ENCODE assay signal across 17 cellular contexts in the genomic region with DNA sequence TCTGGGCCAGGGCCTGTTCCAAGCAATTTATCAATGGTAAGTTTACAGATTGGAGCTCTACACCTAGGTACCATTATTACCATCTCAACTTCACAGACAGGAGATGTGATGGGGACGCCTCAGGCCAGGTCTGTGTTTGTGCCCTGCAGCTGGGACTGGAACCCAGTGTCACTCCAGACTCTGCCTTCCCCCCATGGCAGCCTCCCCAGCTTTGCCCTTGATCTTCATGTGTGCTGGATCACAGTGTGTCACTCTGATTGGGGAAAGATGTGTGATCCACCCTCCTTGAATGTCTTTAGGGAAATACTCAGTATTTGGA. TPM values are rescaled to one million over a fixed set of nuclear protein-coding genes. Genes with fewer than 3 reads are reported as not detected.
A peak's percentile ranks its signal among the peaks of the same experiment; 100 is the strongest.
DNase-seq lines count a peak whose midpoint lies in the region; ATAC-seq and TF ChIP-seq lines count a peak whose summit lies in the region.
"Had no signal": no experiment of that assay in that cellular context is flagged by ENCODE, and none has a peak within 500 bp of the region (broad histone marks: within the 10 kb centered on the region; RNA-seq: fewer than 3 reads in every experiment).

No MANE protein-coding gene starts in this region.

- H3K36me3 Mint-ChIP-seq in activated CD8-positive, alpha-beta T cell treated with anti-CD3 and anti-CD28 coated beads, Interleukin-2, amount 10 ng/mL, durations not matched to agents 7 days and 5 days (ENCODE audit: low read depth): peaks cover 2% of the 10 kb centered on the region
- H3K36me3 Mint-ChIP-seq in activated CD8-positive, alpha-beta T cell treated with anti-CD3 and anti-CD28 coated beads for 36 hours (ENCODE audit: low read depth): no peaks in the 10 kb centered on the region
- H3K36me3 Mint-ChIP-seq: T-cell had no signal

- peak overlapping the region; percentile 31; the same call in 1 of the 2 replicates for H3K4me2 ChIP-seq in OCI-LY7 (ENCODE audit: low read length)
- no peak overlapping the region for H3K4me2 ChIP-seq in mesenchymal stem cell (ENCODE audit: low read length, poor library complexity, severe bottlenecking)

- H3K4me1 Mint-ChIP-seq in activated CD8-positive, alpha-beta T cell treated with anti-CD3 and anti-CD28 coated beads, Interleukin-2, amount 10 ng/mL, durations not matched to agents 7 days and 5 days (ENCODE audit: low read depth): peaks cover 42% of the 10 kb centered on the region
- peaks cover 21% of the 10 kb centered on the region for H3K4me1 Mint-ChIP-seq in activated CD8-positive, alpha-beta T cell treated with anti-CD3 and anti-CD28 coated beads for 36 hours (ENCODE audit: low read depth)

- peak overlapping the region; percentile 61 for H2AK5ac ChIP-seq in mesenchymal stem cell (ENCODE audit: low read length, severe bottlenecking)

- no TSS peak for BruUV-seq in OCI-LY7 (replicated peaks; lab: Mats Ljungman, UMichigan)

- peaks cover 2% of the 10 kb centered on the region for H3K27me3 Mint-ChIP-seq in activated CD8-positive, alpha-beta T cell treated with anti-CD3 and anti-CD28 coated beads, Interleukin-2, amount 10 ng/mL, durations not matched to agents 7 days and 5 days (ENCODE audit: low read depth)
- H3K27me3 Mint-ChIP-seq in activated CD8-positive, alpha-beta T cell treated with anti-CD3 and anti-CD28 coated beads for 36 hours: peaks cover 1% of the 10 kb centered on the region

- no peak for TF ChIP-seq POLR2A in breast epithelium (IDR thresholded peaks at IDR 0.05)

- no peak overlapping the region for H3K27ac ChIP-seq in OCI-LY7 (ENCODE audit: low read depth, low read length, poor library complexity, severe bottlenecking)
- no peak overlapping the region for H3K27ac ChIP-seq in mesenchymal stem cell (ENCODE audit: low read length, poor library complexity, severe bottlenecking)
- peak overlapping the region; percentile 63 to 77 for H3K27ac ChIP-seq in thoracic aorta
- no peak overlapping the region for H3K27ac ChIP-seq in breast epithelium
- H3K27ac ChIP-seq: prostate gland, RWPE1 had no signal

- H3K27me3 ChIP-seq in mesenchymal stem cell (ENCODE audit: control insufficient read depth in 1 of 2, insufficient read depth in 1 of 2, low read length in 2 of 2) (no peaks in the 10 kb centered on the region), thoracic aorta (replicated peaks; ENCODE audit: insufficient read depth) (no peaks in the 10 kb centered on the region), breast epithelium (no peaks in the 10 kb centered on the region)
- H3K27me3 ChIP-seq: esophagus squamous epithelium, testis had no signal

- H3K4ac ChIP-seq in mesenchymal stem cell (ENCODE audit: low read depth in 1 of 2, low read length in 2 of 2): no peak overlapping the region

- H2AFZ ChIP-seq in OCI-LY7 (ENCODE audit: low read length) (peak overlapping the region; percentile 48; the same call in 1 of the 2 replicates), mesenchymal stem cell (ENCODE audit: low read depth, low read length) (no peak overlapping the region)

- H3K36me3 ChIP-seq in OCI-LY7 (ENCODE audit: insufficient read depth, low read length): no peaks in the 10 kb centered on the region
- H3K36me3 ChIP-seq in mesenchymal stem cell (ENCODE audit: control insufficient read depth in 1 of 2, insufficient read depth in 2 of 2, low read depth in 1 of 2, low read length in 2 of 2): peaks cover 15 to 34% of the 10 kb centered on the region in 2 experiments
- no peaks in the 10 kb centered on the region for H3K36me3 ChIP-seq in thoracic aorta
- H3K36me3 ChIP-seq in breast epithelium: no peaks in the 10 kb centered on the region
- H3K36me3 ChIP-seq: prostate gland had no signal

- no peak overlapping the region for H3K4me3 ChIP-seq in OCI-LY7 (ENCODE audit: low read depth, low read length, poor library complexity, severe bottlenecking)
- H3K4me3 ChIP-seq in mesenchymal stem cell (ENCODE audit: insufficient read depth in 1 of 2, low read depth in 1 of 2, low read length in 2 of 2): no peak overlapping the region
- H3K4me3 ChIP-seq in thoracic aorta: no peak overlapping the region
- no peak overlapping the region for H3K4me3 ChIP-seq in breast epithelium
- H3K4me3 ChIP-seq: prostate gland, testis had no signal

- peak overlapping the region in 1 of 2 experiments; percentile 56 for H3K14ac ChIP-seq in mesenchymal stem cell (ENCODE audit: low read length in 2 of 2)

- 100% methylated on average over 1 of the region's 1 CpG for WGBS in mesenchymal stem cell

- no peaks in the 10 kb centered on the region for H3K9me3 Mint-ChIP-seq in activated CD8-positive, alpha-beta T cell treated with anti-CD3 and anti-CD28 coated beads, Interleukin-2, amount 10 ng/mL, durations not matched to agents 7 days and 5 days (ENCODE audit: insufficient read depth)
- H3K9me3 Mint-ChIP-seq in activated CD8-positive, alpha-beta T cell treated with anti-CD3 and anti-CD28 coated beads for 36 hours: no peaks in the 10 kb centered on the region

- H3K4me1 ChIP-seq in OCI-LY7 (ENCODE audit: insufficient read depth, low read length, poor library complexity, severe bottlenecking) (peaks cover 15% of the 10 kb centered on the region), mesenchymal stem cell (ENCODE audit: control insufficient read depth, insufficient read depth, low read depth, low read length) (peaks cover 36% of the 10 kb centered on the region), thoracic aorta (ENCODE audit: control insufficient read depth in 1 of 2, low read depth in 2 of 2) (peaks cover 11 to 33% of the 10 kb centered on the region in 2 donors), breast epithelium (no peaks in the 10 kb centered on the region)
- H3K4me1 ChIP-seq: prostate gland had no signal

- no peaks in the 10 kb centered on the region for H3K79me2 ChIP-seq in OCI-LY7 (ENCODE audit: insufficient read depth, low read depth, low read length)

- no peak overlapping the region for H4K8ac ChIP-seq in mesenchymal stem cell (ENCODE audit: low read length)

- POLR2A ChIA-PET in activated CD8-positive, alpha-beta T cell treated with anti-CD3 and anti-CD28 coated beads, Interleukin-2, amount 10 ng/mL, durations not matched to agents 7 days and 5 days (lab: Charles Lee): interaction anchor here (0.7 to 1.5 kb wide), 2 partner anchors 13 to 38 kb away, joined by 3 to 4 read pairs; no protein-coding TSS in a partner anchor
- POLR2A ChIA-PET in activated CD8-positive, alpha-beta T cell treated with anti-CD3 and anti-CD28 coated beads for 36 hours (lab: Charles Lee): interaction anchor here (0.5 kb wide), 1 partner anchor 26 kb away, joined by 3 read pairs; no protein-coding TSS in a partner anchor
- POLR2A ChIA-PET in OCI-LY7 (lab: Charles Lee): interaction anchor here (0.6 to 1.6 kb wide), 5 partner anchors 12 to 34 kb away, joined by 3 to 8 read pairs (median 4); no protein-coding TSS in a partner anchor

- no peak overlapping the region for H2BK15ac ChIP-seq in mesenchymal stem cell (ENCODE audit: low read depth, poor library complexity, severe bottlenecking)

- no peak overlapping the region for H3K18ac ChIP-seq in mesenchymal stem cell (ENCODE audit: low read depth in 1 of 2, low read length in 2 of 2)

- ATAC-seq in activated CD8-positive, alpha-beta T cell treated with anti-CD3 and anti-CD28 coated beads, Interleukin-2, amount 10 ng/mL, durations not matched to agents 7 days and 5 days: no peak
- no peak for ATAC-seq in activated CD8-positive, alpha-beta T cell treated with anti-CD3 and anti-CD28 coated beads for 36 hours
- ATAC-seq in thoracic aorta (ENCODE audit: insufficient number of reproducible peaks, low FRiP score, low read depth): no peak
- ATAC-seq: T-cell had no signal

- intact Hi-C loops in activated CD8-positive, alpha-beta T cell treated with anti-CD3 and anti-CD28 coated beads for 36 hours (cut with micrococcal nuclease): no loop called here
- intact Hi-C loops in OCI-LY7 (cut with micrococcal nuclease; ENCODE audit: unreplicated experiment) (no loop called here), breast epithelium (cut with DNase I; ENCODE audit: low total_unique reads) (no loop called here)

- peak overlapping the region; percentile 63 for H4K91ac ChIP-seq in mesenchymal stem cell (ENCODE audit: low read length)

- TF ChIP-seq CTCF in activated CD8-positive, alpha-beta T cell treated with anti-CD3 and anti-CD28 coated beads for 36 hours (IDR thresholded peaks at IDR 0.05): no peak
- no peak for TF ChIP-seq CTCF in OCI-LY7 (conservative IDR thresholded peaks at IDR 0.05; ENCODE audit: low read length)
- no peak for TF ChIP-seq CTCF in thoracic aorta (IDR thresholded peaks at IDR 0.05)
- no peak for TF ChIP-seq CTCF in GM10266 (IDR thresholded peaks at IDR 0.05; ENCODE audit: control insufficient read depth, insufficient read depth, low read depth, missing control alignments)
- no peak for TF ChIP-seq CTCF in breast epithelium (IDR thresholded peaks at IDR 0.05)

- DNase-seq in activated CD8-positive, alpha-beta T cell treated with anti-CD3 and anti-CD28 coated beads, Interleukin-2, amount 10 ng/mL, durations not matched to agents 7 days and 5 days: no peak
- DNase-seq in activated CD8-positive, alpha-beta T cell treated with anti-CD3 and anti-CD28 coated beads for 36 hours: no peak
- DNase-seq in OCI-LY7 (ENCODE audit: low spot score) (no peak), mesenchymal stem cell (no peak), thoracic aorta (ENCODE audit: low spot score) (no peak), GM10266 (ENCODE audit: extremely low spot score) (no peak), breast epithelium (ENCODE audit: low spot score in 2 of 2) (no peak), mucosa of gallbladder (ENCODE audit: low spot score) (no peak)
- DNase-seq: 8988T; activated CD4-positive, CD25-positive, alpha-beta regulatory T cell; activated gamma-delta T cell; CD4-positive, alpha-beta T cell; esophagus squamous epithelium; T-cell had no signal

- H3K79me1 ChIP-seq in mesenchymal stem cell (replicated peaks; ENCODE audit: low read length, poor library complexity, severe bottlenecking): peaks cover 40% of the 10 kb centered on the region

- H4K20me1 ChIP-seq in OCI-LY7 (ENCODE audit: insufficient read depth, low read length): no peaks in the 10 kb centered on the region

- H2BK5ac ChIP-seq in mesenchymal stem cell (ENCODE audit: low read depth, low read length, poor library complexity, severe bottlenecking): no peak overlapping the region

- H3K23ac ChIP-seq in mesenchymal stem cell (ENCODE audit: low read length in 2 of 2): no peak overlapping the region

- H3K27ac Mint-ChIP-seq in activated CD8-positive, alpha-beta T cell treated with anti-CD3 and anti-CD28 coated beads, Interleukin-2, amount 10 ng/mL, durations not matched to agents 7 days and 5 days: peak overlapping the region; percentile 48
- no peak overlapping the region for H3K27ac Mint-ChIP-seq in activated CD8-positive, alpha-beta T cell treated with anti-CD3 and anti-CD28 coated beads for 36 hours
- H3K27ac Mint-ChIP-seq: CD4-positive, alpha-beta T cell; T-cell had no signal

- H3K9me3 ChIP-seq in OCI-LY7 (ENCODE audit: low read length): no peaks in the 10 kb centered on the region
- H3K9me3 ChIP-seq in mesenchymal stem cell (ENCODE audit: control insufficient read depth, low read length): peaks cover 3% of the 10 kb centered on the region
- peaks cover 2% of the 10 kb centered on the region for H3K9me3 ChIP-seq in thoracic aorta
- peaks cover under 1 to 8% of the 10 kb centered on the region in 2 donors for H3K9me3 ChIP-seq in breast epithelium
- H3K9me3 ChIP-seq: prostate gland, testis had no signal

- no peak overlapping the region for H2BK120ac ChIP-seq in mesenchymal stem cell (ENCODE audit: low read depth, low read length)

- H2BK12ac ChIP-seq in mesenchymal stem cell (ENCODE audit: low read length in 2 of 2): peak overlapping the region in 1 of 2 experiments; percentile 19

- no peak overlapping the region for H3K9ac ChIP-seq in mesenchymal stem cell (ENCODE audit: low read length)

- CTCF ChIA-PET in activated CD8-positive, alpha-beta T cell treated with anti-CD3 and anti-CD28 coated beads, Interleukin-2, amount 10 ng/mL, durations not matched to agents 7 days and 5 days (lab: Charles Lee): interaction anchor here (1.7 to 2.2 kb wide), 2 partner anchors 12 to 28 kb away, joined by 6 to 12 read pairs; no protein-coding TSS in a partner anchor
- CTCF ChIA-PET in activated CD8-positive, alpha-beta T cell treated with anti-CD3 and anti-CD28 coated beads for 36 hours (lab: Charles Lee): no interaction called here
- CTCF ChIA-PET in OCI-LY7 (lab: Charles Lee; ENCODE audit: unreplicated experiment): interaction anchor here (0.6 kb wide), 1 partner anchor 155 kb away, joined by 3 read pairs; no protein-coding TSS in a partner anchor

- no peak overlapping the region for H3K4me3 Mint-ChIP-seq in activated CD8-positive, alpha-beta T cell treated with anti-CD3 and anti-CD28 coated beads, Interleukin-2, amount 10 ng/mL, durations not matched to agents 7 days and 5 days
- no peak overlapping the region for H3K4me3 Mint-ChIP-seq in activated CD8-positive, alpha-beta T cell treated with anti-CD3 and anti-CD28 coated beads for 36 hours
- H3K4me3 Mint-ChIP-seq: CD4-positive, alpha-beta T cell had no signal

- H3K9me2 ChIP-seq in OCI-LY7 (ENCODE audit: insufficient read depth, low read length): no peaks in the 10 kb centered on the region

RNA-seq across cellular contexts. Expression of gene MGLL, which starts 59.6 kb away (rescaled TPM):
- total RNA-seq in activated CD8-positive, alpha-beta T cell treated with anti-CD3 and anti-CD28 coated beads, Interleukin-2, amount 10 ng/mL, durations not matched to agents 7 days and 5 days: 1 to 10 TPM; 1.5 to 2.2 TPM
- 1 to 10 TPM; 1.1 to 3.1 TPM for total RNA-seq in activated CD8-positive, alpha-beta T cell treated with anti-CD3 and anti-CD28 coated beads for 36 hours
- total RNA-seq in OCI-LY7 (2014; rRNA removed; shearing (Covaris generic)): 19.2 and 20.1 TPM in 2 replicates
- total RNA-seq in OCI-LY7 (2022) (17.0 and 21.6 TPM in 2 replicates), thoracic aorta (10 to 100 TPM; 57.6 to 71.8 TPM), breast epithelium (10 to 100 TPM; 25.8 to 79.5 (median 30.2) TPM), mucosa of gallbladder (193 TPM)
- 81.2 TPM for polyA plus RNA-seq in mesenchymal stem cell (2013, experiment 1 of 2)
- 81.4 TPM for polyA plus RNA-seq in mesenchymal stem cell (2013, experiment 2 of 2)

Comparison
In these comparisons a context has a peak if more than half of its experiments do, and no peak if none do; other contexts are left out.
1. H3K27ac ChIP-seq: peak in thoracic aorta (2 of 2); none in OCI-LY7 (single experiment), mesenchymal stem cell (single experiment) and breast epithelium (0 of 2).
2. RNA of gene MGLL, which starts 59.6 kb away (total RNA-seq): 193 TPM in mucosa of gallbladder (single experiment), 57.6 to 71.8 TPM in thoracic aorta, 25.8 to 79.5 TPM in breast epithelium and 17.0 to 21.6 TPM in OCI-LY7; 1.1 to 3.1 TPM in activated CD8-positive, alpha-beta T cell treated with anti-CD3 and anti-CD28 coated beads for 36 hours and 1.5 to 2.2 TPM in activated CD8-positive, alpha-beta T cell treated with anti-CD3 and anti-CD28 coated beads, Interleukin-2, amount 10 ng/mL, durations not matched to agents 7 days and 5 days; every median in the first group is over 4 times any median in the second.